Comparison of ENCODE assay signal across 1 cellular context in genomic region chr2:69177785-69178636, GRCh38.
TF ChIP-seq lines count a peak whose summit lies in the region.

No MANE protein-coding gene starts in this region.

TF ChIP-seq in WTC11, 78 proteins besides CTCF, POLR2A, EP300 and RAD21 (continued from another document and continues in another):
- TF ChIP-seq, protein P1, sequence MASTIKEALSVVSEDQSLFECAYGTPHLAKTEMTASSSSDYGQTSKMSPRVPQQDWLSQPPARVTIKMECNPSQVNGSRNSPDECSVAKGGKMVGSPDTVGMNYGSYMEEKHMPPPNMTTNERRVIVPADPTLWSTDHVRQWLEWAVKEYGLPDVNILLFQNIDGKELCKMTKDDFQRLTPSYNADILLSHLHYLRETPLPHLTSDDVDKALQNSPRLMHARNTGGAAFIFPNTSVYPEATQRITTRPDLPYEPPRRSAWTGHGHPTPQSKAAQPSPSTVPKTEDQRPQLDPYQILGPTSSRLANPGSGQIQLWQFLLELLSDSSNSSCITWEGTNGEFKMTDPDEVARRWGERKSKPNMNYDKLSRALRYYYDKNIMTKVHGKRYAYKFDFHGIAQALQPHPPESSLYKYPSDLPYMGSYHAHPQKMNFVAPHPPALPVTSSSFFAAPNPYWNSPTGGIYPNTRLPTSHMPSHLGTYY (CRISPR knock-in tag; IDR thresholded peaks at IDR 0.05) = no peak
- TF ChIP-seq SMAD4 (CRISPR knock-in tag; IDR thresholded peaks at IDR 0.05) = no peak
- no peak for TF ChIP-seq AR (CRISPR knock-in tag; IDR thresholded peaks at IDR 0.05)
- no peak for TF ChIP-seq ZNF219 (CRISPR knock-in tag; IDR thresholded peaks at IDR 0.05; ENCODE audit: borderline replicate concordance)
- TF ChIP-seq, protein P2, sequence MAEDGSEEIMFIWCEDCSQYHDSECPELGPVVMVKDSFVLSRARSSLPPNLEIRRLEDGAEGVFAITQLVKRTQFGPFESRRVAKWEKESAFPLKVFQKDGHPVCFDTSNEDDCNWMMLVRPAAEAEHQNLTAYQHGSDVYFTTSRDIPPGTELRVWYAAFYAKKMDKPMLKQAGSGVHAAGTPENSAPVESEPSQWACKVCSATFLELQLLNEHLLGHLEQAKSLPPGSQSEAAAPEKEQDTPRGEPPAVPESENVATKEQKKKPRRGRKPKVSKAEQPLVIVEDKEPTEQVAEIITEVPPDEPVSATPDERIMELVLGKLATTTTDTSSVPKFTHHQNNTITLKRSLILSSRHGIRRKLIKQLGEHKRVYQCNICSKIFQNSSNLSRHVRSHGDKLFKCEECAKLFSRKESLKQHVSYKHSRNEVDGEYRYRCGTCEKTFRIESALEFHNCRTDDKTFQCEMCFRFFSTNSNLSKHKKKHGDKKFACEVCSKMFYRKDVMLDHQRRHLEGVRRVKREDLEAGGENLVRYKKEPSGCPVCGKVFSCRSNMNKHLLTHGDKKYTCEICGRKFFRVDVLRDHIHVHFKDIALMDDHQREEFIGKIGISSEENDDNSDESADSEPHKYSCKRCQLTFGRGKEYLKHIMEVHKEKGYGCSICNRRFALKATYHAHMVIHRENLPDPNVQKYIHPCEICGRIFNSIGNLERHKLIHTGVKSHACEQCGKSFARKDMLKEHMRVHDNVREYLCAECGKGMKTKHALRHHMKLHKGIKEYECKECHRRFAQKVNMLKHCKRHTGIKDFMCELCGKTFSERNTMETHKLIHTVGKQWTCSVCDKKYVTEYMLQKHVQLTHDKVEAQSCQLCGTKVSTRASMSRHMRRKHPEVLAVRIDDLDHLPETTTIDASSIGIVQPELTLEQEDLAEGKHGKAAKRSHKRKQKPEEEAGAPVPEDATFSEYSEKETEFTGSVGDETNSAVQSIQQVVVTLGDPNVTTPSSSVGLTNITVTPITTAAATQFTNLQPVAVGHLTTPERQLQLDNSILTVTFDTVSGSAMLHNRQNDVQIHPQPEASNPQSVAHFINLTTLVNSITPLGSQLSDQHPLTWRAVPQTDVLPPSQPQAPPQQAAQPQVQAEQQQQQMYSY (CRISPR knock-in tag; IDR thresholded peaks at IDR 0.05) = no peak
- TF ChIP-seq FOXJ3 (CRISPR knock-in tag; IDR thresholded peaks at IDR 0.05; ENCODE audit: borderline replicate concordance) = no peak
- TF ChIP-seq EMX1 (CRISPR knock-in tag; IDR thresholded peaks at IDR 0.05) = no peak
- no peak for TF ChIP-seq ZNF671 (CRISPR knock-in tag; IDR thresholded peaks at IDR 0.05)
- TF ChIP-seq HMGA2 (CRISPR knock-in tag; IDR thresholded peaks at IDR 0.05) = no peak
- TF ChIP-seq OVOL2 (CRISPR knock-in tag; IDR thresholded peaks at IDR 0.05; ENCODE audit: borderline replicate concordance) = no peak
- TF ChIP-seq NFATC4 (CRISPR knock-in tag; IDR thresholded peaks at IDR 0.05) = no peak; the same call in 1 of the 2 replicates
- TF ChIP-seq, protein P3, sequence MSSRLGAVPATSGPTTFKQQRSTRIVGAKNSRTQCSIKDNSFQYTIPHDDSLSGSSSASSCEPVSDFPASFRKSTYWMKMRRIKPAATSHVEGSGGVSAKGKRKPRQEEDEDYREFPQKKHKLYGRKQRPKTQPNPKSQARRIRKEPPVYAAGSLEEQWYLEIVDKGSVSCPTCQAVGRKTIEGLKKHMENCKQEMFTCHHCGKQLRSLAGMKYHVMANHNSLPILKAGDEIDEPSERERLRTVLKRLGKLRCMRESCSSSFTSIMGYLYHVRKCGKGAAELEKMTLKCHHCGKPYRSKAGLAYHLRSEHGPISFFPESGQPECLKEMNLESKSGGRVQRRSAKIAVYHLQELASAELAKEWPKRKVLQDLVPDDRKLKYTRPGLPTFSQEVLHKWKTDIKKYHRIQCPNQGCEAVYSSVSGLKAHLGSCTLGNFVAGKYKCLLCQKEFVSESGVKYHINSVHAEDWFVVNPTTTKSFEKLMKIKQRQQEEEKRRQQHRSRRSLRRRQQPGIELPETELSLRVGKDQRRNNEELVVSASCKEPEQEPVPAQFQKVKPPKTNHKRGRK (CRISPR knock-in tag; IDR thresholded peaks at IDR 0.05; ENCODE audit: borderline replicate concordance) = no peak
- no peak for TF ChIP-seq MYBL2 (CRISPR knock-in tag; IDR thresholded peaks at IDR 0.05)
- no peak for TF ChIP-seq CREM (CRISPR knock-in tag; IDR thresholded peaks at IDR 0.05)
- no peak for TF ChIP-seq TCF7 (CRISPR knock-in tag; IDR thresholded peaks at IDR 0.05; ENCODE audit: low read depth)
- TF ChIP-seq ZNF263 (CRISPR knock-in tag; IDR thresholded peaks at IDR 0.05; ENCODE audit: low read depth) = no peak
- no peak for TF ChIP-seq SMAD3 (CRISPR knock-in tag; IDR thresholded peaks at IDR 0.05; ENCODE audit: borderline replicate concordance)
- TF ChIP-seq ATF3 (CRISPR knock-in tag; conservative IDR thresholded peaks at IDR 0.05) = no peak
- peak; percentile 80 for TF ChIP-seq FOXK1 (CRISPR knock-in tag; IDR thresholded peaks at IDR 0.05)
- TF ChIP-seq MLX (CRISPR knock-in tag; IDR thresholded peaks at IDR 0.05) = no peak
- TF ChIP-seq CBFB (CRISPR knock-in tag; IDR thresholded peaks at IDR 0.05; ENCODE audit: low read depth) = no peak
- TF ChIP-seq ZNF425 (CRISPR knock-in tag; conservative IDR thresholded peaks at IDR 0.05) = no peak
- TF ChIP-seq ATF2 (CRISPR knock-in tag; IDR thresholded peaks at IDR 0.05; ENCODE audit: borderline replicate concordance, low read depth) = no peak
- TF ChIP-seq NR2C2 (CRISPR knock-in tag; IDR thresholded peaks at IDR 0.05) = no peak
- peak; percentile 42; the same call in 1 of the 2 replicates for TF ChIP-seq ETV6 (CRISPR knock-in tag; IDR thresholded peaks at IDR 0.05)
- TF ChIP-seq, protein P4, sequence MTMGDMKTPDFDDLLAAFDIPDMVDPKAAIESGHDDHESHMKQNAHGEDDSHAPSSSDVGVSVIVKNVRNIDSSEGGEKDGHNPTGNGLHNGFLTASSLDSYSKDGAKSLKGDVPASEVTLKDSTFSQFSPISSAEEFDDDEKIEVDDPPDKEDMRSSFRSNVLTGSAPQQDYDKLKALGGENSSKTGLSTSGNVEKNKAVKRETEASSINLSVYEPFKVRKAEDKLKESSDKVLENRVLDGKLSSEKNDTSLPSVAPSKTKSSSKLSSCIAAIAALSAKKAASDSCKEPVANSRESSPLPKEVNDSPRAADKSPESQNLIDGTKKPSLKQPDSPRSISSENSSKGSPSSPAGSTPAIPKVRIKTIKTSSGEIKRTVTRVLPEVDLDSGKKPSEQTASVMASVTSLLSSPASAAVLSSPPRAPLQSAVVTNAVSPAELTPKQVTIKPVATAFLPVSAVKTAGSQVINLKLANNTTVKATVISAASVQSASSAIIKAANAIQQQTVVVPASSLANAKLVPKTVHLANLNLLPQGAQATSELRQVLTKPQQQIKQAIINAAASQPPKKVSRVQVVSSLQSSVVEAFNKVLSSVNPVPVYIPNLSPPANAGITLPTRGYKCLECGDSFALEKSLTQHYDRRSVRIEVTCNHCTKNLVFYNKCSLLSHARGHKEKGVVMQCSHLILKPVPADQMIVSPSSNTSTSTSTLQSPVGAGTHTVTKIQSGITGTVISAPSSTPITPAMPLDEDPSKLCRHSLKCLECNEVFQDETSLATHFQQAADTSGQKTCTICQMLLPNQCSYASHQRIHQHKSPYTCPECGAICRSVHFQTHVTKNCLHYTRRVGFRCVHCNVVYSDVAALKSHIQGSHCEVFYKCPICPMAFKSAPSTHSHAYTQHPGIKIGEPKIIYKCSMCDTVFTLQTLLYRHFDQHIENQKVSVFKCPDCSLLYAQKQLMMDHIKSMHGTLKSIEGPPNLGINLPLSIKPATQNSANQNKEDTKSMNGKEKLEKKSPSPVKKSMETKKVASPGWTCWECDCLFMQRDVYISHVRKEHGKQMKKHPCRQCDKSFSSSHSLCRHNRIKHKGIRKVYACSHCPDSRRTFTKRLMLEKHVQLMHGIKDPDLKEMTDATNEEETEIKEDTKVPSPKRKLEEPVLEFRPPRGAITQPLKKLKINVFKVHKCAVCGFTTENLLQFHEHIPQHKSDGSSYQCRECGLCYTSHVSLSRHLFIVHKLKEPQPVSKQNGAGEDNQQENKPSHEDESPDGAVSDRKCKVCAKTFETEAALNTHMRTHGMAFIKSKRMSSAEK (CRISPR knock-in tag; IDR thresholded peaks at IDR 0.05; ENCODE audit: borderline replicate concordance) = no peak
- TF ChIP-seq ZBTB43 (CRISPR knock-in tag; IDR thresholded peaks at IDR 0.05) = 0 out of 2 replicates have a peak, but pooled peaks have one; percentile 38
- TF ChIP-seq, protein P5, sequence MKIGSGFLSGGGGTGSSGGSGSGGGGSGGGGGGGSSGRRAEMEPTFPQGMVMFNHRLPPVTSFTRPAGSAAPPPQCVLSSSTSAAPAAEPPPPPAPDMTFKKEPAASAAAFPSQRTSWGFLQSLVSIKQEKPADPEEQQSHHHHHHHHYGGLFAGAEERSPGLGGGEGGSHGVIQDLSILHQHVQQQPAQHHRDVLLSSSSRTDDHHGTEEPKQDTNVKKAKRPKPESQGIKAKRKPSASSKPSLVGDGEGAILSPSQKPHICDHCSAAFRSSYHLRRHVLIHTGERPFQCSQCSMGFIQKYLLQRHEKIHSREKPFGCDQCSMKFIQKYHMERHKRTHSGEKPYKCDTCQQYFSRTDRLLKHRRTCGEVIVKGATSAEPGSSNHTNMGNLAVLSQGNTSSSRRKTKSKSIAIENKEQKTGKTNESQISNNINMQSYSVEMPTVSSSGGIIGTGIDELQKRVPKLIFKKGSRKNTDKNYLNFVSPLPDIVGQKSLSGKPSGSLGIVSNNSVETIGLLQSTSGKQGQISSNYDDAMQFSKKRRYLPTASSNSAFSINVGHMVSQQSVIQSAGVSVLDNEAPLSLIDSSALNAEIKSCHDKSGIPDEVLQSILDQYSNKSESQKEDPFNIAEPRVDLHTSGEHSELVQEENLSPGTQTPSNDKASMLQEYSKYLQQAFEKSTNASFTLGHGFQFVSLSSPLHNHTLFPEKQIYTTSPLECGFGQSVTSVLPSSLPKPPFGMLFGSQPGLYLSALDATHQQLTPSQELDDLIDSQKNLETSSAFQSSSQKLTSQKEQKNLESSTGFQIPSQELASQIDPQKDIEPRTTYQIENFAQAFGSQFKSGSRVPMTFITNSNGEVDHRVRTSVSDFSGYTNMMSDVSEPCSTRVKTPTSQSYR (CRISPR knock-in tag; IDR thresholded peaks at IDR 0.05) = no peak
- TF ChIP-seq, protein P6, sequence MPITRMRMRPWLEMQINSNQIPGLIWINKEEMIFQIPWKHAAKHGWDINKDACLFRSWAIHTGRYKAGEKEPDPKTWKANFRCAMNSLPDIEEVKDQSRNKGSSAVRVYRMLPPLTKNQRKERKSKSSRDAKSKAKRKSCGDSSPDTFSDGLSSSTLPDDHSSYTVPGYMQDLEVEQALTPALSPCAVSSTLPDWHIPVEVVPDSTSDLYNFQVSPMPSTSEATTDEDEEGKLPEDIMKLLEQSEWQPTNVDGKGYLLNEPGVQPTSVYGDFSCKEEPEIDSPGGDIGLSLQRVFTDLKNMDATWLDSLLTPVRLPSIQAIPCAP (CRISPR knock-in tag; IDR thresholded peaks at IDR 0.05) = no peak
- TF ChIP-seq NFE2L1 (CRISPR knock-in tag; IDR thresholded peaks at IDR 0.05) = no peak; the same call in 1 of the 2 replicates
